1 cellular context compared by ENCODE assay signal in genomic region chr22:50482107-50483074, GRCh38.
A peak's percentile ranks its signal among the peaks of the same experiment; 100 is the strongest.
TF ChIP-seq lines count a peak whose summit lies in the region.

No MANE protein-coding gene starts in this region.

TF ChIP-seq in HepG2, 621 proteins besides CTCF, POLR2A, EP300 and RAD21 (continues in another document):
- TF ChIP-seq HOXA9 (CRISPR knock-in tag; IDR thresholded peaks at IDR 0.05; ENCODE audit: borderline replicate concordance) (no peak), ZNF546 (CRISPR knock-in tag; conservative IDR thresholded peaks at IDR 0.05) (no peak), MNT (IDR thresholded peaks at IDR 0.05) (no peak), ZSCAN20 (CRISPR knock-in tag; IDR thresholded peaks at IDR 0.05; ENCODE audit: borderline replicate concordance) (no peak), BCL3 (CRISPR knock-in tag; IDR thresholded peaks at IDR 0.05) (no peak), ATRX (CRISPR knock-in tag; IDR thresholded peaks at IDR 0.05; ENCODE audit: borderline replicate concordance) (no peak), POLR2G (IDR thresholded peaks at IDR 0.05; ENCODE audit: low read depth, low read length) (no peak; the same call in 1 of the 2 replicates), AGO1 (IDR thresholded peaks at IDR 0.05; ENCODE audit: low read depth, low read length, poor library complexity, severe bottlenecking) (peak; percentile 22), SIN3A (IDR thresholded peaks at IDR 0.05; ENCODE audit: borderline replicate concordance, low read depth, low read length) (no peak), MYPOP (CRISPR knock-in tag; IDR thresholded peaks at IDR 0.05) (no peak), ZFY (CRISPR knock-in tag; IDR thresholded peaks at IDR 0.05) (no peak; the same call in 1 of the 2 replicates), KIAA2018 (CRISPR knock-in tag; IDR thresholded peaks at IDR 0.05; ENCODE audit: borderline replicate concordance) (no peak), SMAD3 (CRISPR knock-in tag; IDR thresholded peaks at IDR 0.05) (no peak), ZNF710 (CRISPR knock-in tag; IDR thresholded peaks at IDR 0.05; ENCODE audit: borderline replicate concordance) (no peak), BATF2 (CRISPR knock-in tag; IDR thresholded peaks at IDR 0.05) (no peak), CCAR2 (optimal IDR thresholded peaks at IDR 0.05; ENCODE audit: low read depth, low read length) (no peak), ZNF362 (CRISPR knock-in tag; IDR thresholded peaks at IDR 0.05; ENCODE audit: borderline replicate concordance) (no peak), UBTF (CRISPR knock-in tag; IDR thresholded peaks at IDR 0.05) (peak; percentile 12; the same call in 1 of the 2 replicates), ADNP (CRISPR knock-in tag; IDR thresholded peaks at IDR 0.05) (0 out of 2 replicates have a peak, but pooled peaks have one; percentile 50), SSRP1 (CRISPR knock-in tag; IDR thresholded peaks at IDR 0.05) (no peak), LCORL (IDR thresholded peaks at IDR 0.05) (no peak), LCORL (CRISPR knock-in tag; IDR thresholded peaks at IDR 0.05) (0 out of 2 replicates have a peak, but pooled peaks have one; percentile 32), ZNF557 (CRISPR knock-in tag; IDR thresholded peaks at IDR 0.05) (no peak), USF2 (IDR thresholded peaks at IDR 0.05; ENCODE audit: low read depth, low read length) (peak; percentile 63; the same call in 1 of the 2 replicates), USF2 (CRISPR knock-in tag; IDR thresholded peaks at IDR 0.05; ENCODE audit: borderline replicate concordance) (peak; percentile 87; the same call in 1 of the 2 replicates), ZNF747 (CRISPR knock-in tag; IDR thresholded peaks at IDR 0.05; ENCODE audit: borderline replicate concordance) (no peak), MAFK (conservative IDR thresholded peaks at IDR 0.05 in 1 of 2, IDR thresholded peaks at IDR 0.05 in 1 of 2; ENCODE audit: low read length in 2 of 2) (no peak), NBN (conservative IDR thresholded peaks at IDR 0.05) (no peak), ZFP91 (CRISPR knock-in tag; IDR thresholded peaks at IDR 0.05; ENCODE audit: borderline replicate concordance) (no peak; the same call in 1 of the 2 replicates)
